Comparison of ENCODE assay signal across 1 cellular context in the genomic region with DNA sequence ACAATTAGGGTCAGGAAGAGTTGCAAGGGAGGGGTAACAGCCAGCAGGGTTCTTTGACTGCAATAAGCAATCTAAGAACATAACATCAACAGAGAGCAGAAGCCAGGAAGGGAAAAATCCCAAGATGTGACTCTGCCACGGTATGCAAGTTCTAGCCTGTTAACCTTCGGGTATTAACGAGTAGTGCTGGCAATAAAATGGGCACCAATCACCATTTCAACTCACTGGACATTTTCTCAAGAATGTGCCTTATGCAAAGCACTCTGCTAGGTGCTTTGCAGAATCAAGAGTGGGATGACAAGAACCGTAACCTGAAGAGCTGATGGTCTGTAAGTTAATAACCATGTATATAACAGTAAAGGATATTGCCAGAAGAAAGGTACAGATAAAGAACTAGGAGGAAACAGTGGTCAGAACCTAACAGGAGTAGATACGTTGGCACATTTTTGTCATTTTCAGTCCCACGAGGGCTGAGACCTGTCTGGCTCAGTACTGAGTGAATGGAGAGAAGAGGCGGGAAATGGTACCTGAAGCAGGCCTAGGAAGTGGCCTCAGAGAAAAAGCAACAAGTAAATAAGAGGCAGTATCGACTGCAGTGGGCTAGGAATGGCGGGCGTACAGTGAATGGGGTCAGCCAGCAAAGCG.
TF ChIP-seq lines count a peak whose summit lies in the region.

No MANE protein-coding gene starts in this region.

TF ChIP-seq in HepG2, 621 proteins besides CTCF, POLR2A, EP300 and RAD21 (continued from another document):
- no peak for TF ChIP-seq SOX13 (IDR thresholded peaks at IDR 0.05)
- TF ChIP-seq SOX13 (CRISPR knock-in tag; conservative IDR thresholded peaks at IDR 0.05 in 1 of 2, IDR thresholded peaks at IDR 0.05 in 1 of 2), result no peak
- TF ChIP-seq ZFP41 (CRISPR knock-in tag; IDR thresholded peaks at IDR 0.05; ENCODE audit: borderline replicate concordance), result peak; percentile 60; the same call in 1 of the 2 replicates
- TF ChIP-seq, protein P1, sequence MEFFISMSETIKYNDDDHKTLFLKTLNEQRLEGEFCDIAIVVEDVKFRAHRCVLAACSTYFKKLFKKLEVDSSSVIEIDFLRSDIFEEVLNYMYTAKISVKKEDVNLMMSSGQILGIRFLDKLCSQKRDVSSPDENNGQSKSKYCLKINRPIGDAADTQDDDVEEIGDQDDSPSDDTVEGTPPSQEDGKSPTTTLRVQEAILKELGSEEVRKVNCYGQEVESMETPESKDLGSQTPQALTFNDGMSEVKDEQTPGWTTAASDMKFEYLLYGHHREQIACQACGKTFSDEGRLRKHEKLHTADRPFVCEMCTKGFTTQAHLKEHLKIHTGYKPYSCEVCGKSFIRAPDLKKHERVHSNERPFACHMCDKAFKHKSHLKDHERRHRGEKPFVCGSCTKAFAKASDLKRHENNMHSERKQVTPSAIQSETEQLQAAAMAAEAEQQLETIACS (CRISPR knock-in tag; IDR thresholded peaks at IDR 0.05), result no peak
- no peak for TF ChIP-seq TCF12 (IDR thresholded peaks at IDR 0.05)
- no peak for TF ChIP-seq TCF12 (CRISPR knock-in tag; IDR thresholded peaks at IDR 0.05)
- TF ChIP-seq DNMT3B (CRISPR knock-in tag; conservative IDR thresholded peaks at IDR 0.05), result 0 out of 2 replicates have a peak, but pooled peaks have one; percentile 22
- peak; percentile 88 for TF ChIP-seq ZNF629 (CRISPR knock-in tag; conservative IDR thresholded peaks at IDR 0.05)
- TF ChIP-seq MAF1 (CRISPR knock-in tag; IDR thresholded peaks at IDR 0.05; ENCODE audit: borderline replicate concordance), result no peak
- TF ChIP-seq POLR2AphosphoS5 (IDR thresholded peaks at IDR 0.05; ENCODE audit: low read depth, low read length), result no peak
- no peak for TF ChIP-seq ZNF619 (CRISPR knock-in tag; IDR thresholded peaks at IDR 0.05)
- 0 out of 2 replicates have a peak, but pooled peaks have one; percentile 29 for TF ChIP-seq ZNF747 (CRISPR knock-in tag; IDR thresholded peaks at IDR 0.05; ENCODE audit: borderline replicate concordance)
- TF ChIP-seq ZNF121 (CRISPR knock-in tag; IDR thresholded peaks at IDR 0.05), result 0 out of 2 replicates have a peak, but pooled peaks have one; percentile 11
- no peak for TF ChIP-seq ELF3 (CRISPR knock-in tag; IDR thresholded peaks at IDR 0.05)
- TF ChIP-seq ZNF878 (CRISPR knock-in tag; IDR thresholded peaks at IDR 0.05), result no peak
- TF ChIP-seq, protein P2, sequence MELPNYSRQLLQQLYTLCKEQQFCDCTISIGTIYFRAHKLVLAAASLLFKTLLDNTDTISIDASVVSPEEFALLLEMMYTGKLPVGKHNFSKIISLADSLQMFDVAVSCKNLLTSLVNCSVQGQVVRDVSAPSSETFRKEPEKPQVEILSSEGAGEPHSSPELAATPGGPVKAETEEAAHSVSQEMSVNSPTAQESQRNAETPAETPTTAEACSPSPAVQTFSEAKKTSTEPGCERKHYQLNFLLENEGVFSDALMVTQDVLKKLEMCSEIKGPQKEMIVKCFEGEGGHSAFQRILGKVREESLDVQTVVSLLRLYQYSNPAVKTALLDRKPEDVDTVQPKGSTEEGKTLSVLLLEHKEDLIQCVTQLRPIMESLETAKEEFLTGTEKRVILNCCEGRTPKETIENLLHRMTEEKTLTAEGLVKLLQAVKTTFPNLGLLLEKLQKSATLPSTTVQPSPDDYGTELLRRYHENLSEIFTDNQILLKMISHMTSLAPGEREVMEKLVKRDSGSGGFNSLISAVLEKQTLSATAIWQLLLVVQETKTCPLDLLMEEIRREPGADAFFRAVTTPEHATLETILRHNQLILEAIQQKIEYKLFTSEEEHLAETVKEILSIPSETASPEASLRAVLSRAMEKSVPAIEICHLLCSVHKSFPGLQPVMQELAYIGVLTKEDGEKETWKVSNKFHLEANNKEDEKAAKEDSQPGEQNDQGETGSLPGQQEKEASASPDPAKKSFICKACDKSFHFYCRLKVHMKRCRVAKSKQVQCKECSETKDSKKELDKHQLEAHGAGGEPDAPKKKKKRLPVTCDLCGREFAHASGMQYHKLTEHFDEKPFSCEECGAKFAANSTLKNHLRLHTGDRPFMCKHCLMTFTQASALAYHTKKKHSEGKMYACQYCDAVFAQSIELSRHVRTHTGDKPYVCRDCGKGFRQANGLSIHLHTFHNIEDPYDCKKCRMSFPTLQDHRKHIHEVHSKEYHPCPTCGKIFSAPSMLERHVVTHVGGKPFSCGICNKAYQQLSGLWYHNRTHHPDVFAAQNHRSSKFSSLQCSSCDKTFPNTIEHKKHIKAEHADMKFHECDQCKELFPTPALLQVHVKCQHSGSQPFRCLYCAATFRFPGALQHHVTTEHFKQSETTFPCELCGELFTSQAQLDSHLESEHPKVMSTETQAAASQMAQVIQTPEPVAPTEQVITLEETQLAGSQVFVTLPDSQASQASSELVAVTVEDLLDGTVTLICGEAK (IDR thresholded peaks at IDR 0.05), result no peak
- TF ChIP-seq, protein P2 (CRISPR knock-in tag; IDR thresholded peaks at IDR 0.05), result no peak
